15 cellular contexts compared by ENCODE assay signal in genomic region chr2:228401065-228401912, GRCh38.
DNase-seq lines count a peak whose midpoint lies in the region; ATAC-seq and TF ChIP-seq lines count a peak whose summit lies in the region.
"Had no signal": no experiment of that assay in that cellular context is flagged by ENCODE, and none has a peak within 500 bp of the region (broad histone marks: within the 10 kb centered on the region; RNA-seq: fewer than 3 reads in every experiment).

No MANE protein-coding gene starts in this region.

- no peaks in the 10 kb centered on the region for H3K4me1 ChIP-seq in SK-N-SH (ENCODE audit: control insufficient read depth in 1 of 2, insufficient read depth in 2 of 2, low read depth in 1 of 2, low read length in 1 of 2)
- H3K4me1 ChIP-seq: foreskin keratinocyte, thyroid gland had no signal

- H3K9ac ChIP-seq in SK-N-SH = no peak overlapping the region

- WGBS in SK-N-SH (ENCODE audit: low lambda C conversion rate) = 32% methylated on average over 3 of the region's 3 CpGs

- no peaks in the 10 kb centered on the region for H3K36me3 ChIP-seq in SK-N-SH (replicated peaks in 1 of 2; ENCODE audit: control insufficient read depth in 1 of 2, insufficient read depth in 2 of 2, low read length in 1 of 2)
- no peaks in the 10 kb centered on the region for H3K36me3 ChIP-seq in MG63
- H3K36me3 ChIP-seq: thyroid gland had no signal

- H3K4me2 ChIP-seq in SK-N-SH = no peak overlapping the region

- ATAC-seq in SK-N-SH treated with all-trans-retinoic acid at 6 μM for 48 hours (no peak), HG03342 (IDR thresholded peaks at IDR 0.05; ENCODE audit: unreplicated experiment) (peak; percentile 78), HG02763 (IDR thresholded peaks at IDR 0.05; ENCODE audit: unreplicated experiment) (no peak)
- ATAC-seq: foreskin keratinocyte had no signal

- H3K9me2 ChIP-seq in SK-N-SH = no peaks in the 10 kb centered on the region

- no peak for DNase-seq in SK-N-SH
- peak; percentile 1 for DNase-seq in SKM-1 (lab: John Stamatoyannopoulos, UW; ENCODE audit: unreplicated experiment)
- no peak for DNase-seq in MG63
- DNase-seq in EL = no peak
- DNase-seq in NCI-H128 (lab: John Stamatoyannopoulos, UW; ENCODE audit: unreplicated experiment) = no peak
- DNase-seq: activated naive CD8-positive, alpha-beta T cell treated with anti-CD3 and anti-CD28 coated beads for 36 hours; DMS79 treated with DMSO at 0.1 percent for 48 hours; foreskin keratinocyte; NCI-H1694; thyroid gland had no signal

- no peaks in the 10 kb centered on the region for H4K20me1 ChIP-seq in SK-N-SH (ENCODE audit: insufficient read depth)

- CTCF ChIA-PET in SK-N-SH (lab: Yijun Ruan, JAX) = no interaction called here

- H2AFZ ChIP-seq in SK-N-SH (ENCODE audit: low read depth) = no peak overlapping the region

- TF ChIP-seq EP300 in SK-N-SH (IDR thresholded peaks at IDR 0.05; ENCODE audit: borderline replicate concordance in 1 of 2, low read depth in 1 of 2, low read length in 1 of 2) = no peak

- no peak overlapping the region for H3K27ac ChIP-seq in SK-N-SH (ENCODE audit: low read depth in 2 of 2, low read length in 1 of 2)
- H3K27ac ChIP-seq: foreskin keratinocyte, HL-60, skin epidermis, thyroid gland had no signal

- no peak overlapping the region for H3K4me3 ChIP-seq in SK-N-SH (ENCODE audit: low read depth in 2 of 2, low read length in 1 of 2)
- no peak overlapping the region for H3K4me3 ChIP-seq in MG63
- H3K4me3 ChIP-seq: skin epidermis, thyroid gland had no signal

- no peaks in the 10 kb centered on the region for H3K79me2 ChIP-seq in SK-N-SH (ENCODE audit: insufficient read depth)

- no peaks in the 10 kb centered on the region for H3K27me3 ChIP-seq in SK-N-SH (ENCODE audit: insufficient read depth)
- H3K27me3 ChIP-seq in MG63 = no peaks in the 10 kb centered on the region
- H3K27me3 ChIP-seq: foreskin keratinocyte, thyroid gland had no signal

- POLR2A ChIA-PET in SK-N-SH (lab: Yijun Ruan, JAX) = no interaction called here

- TF ChIP-seq RAD21 in SK-N-SH (IDR thresholded peaks at IDR 0.05; ENCODE audit: low read length) = 0 out of 2 replicates have a peak, but pooled peaks have one; percentile 12

- no peaks in the 10 kb centered on the region for H3F3A ChIP-seq in SK-N-SH (replicated peaks; ENCODE audit: insufficient read depth)

- no peaks in the 10 kb centered on the region for H3K9me3 ChIP-seq in SK-N-SH
- H3K9me3 ChIP-seq in MG63 = no peaks in the 10 kb centered on the region
- H3K9me3 ChIP-seq: thyroid gland had no signal

- TF ChIP-seq CTCF in SK-N-SH (IDR thresholded peaks at IDR 0.05) = no peak

TF ChIP-seq in SK-N-SH, 30 proteins besides CTCF, POLR2A, EP300 and RAD21 (continues in another document):
- TF ChIP-seq POLR2AphosphoS5 (IDR thresholded peaks at IDR 0.05; ENCODE audit: low read depth, low read length) (no peak), PBX3 (IDR thresholded peaks at IDR 0.05) (no peak), SIN3A (IDR thresholded peaks at IDR 0.05; ENCODE audit: borderline replicate concordance, low read depth, low read length) (no peak), TCF12 (IDR thresholded peaks at IDR 0.05) (no peak), FOXJ3 (CRISPR knock-in tag; IDR thresholded peaks at IDR 0.05) (no peak), FOXM1 (IDR thresholded peaks at IDR 0.05; ENCODE audit: low read depth) (no peak), MEF2A (IDR thresholded peaks at IDR 0.05; ENCODE audit: borderline replicate concordance, low read depth) (no peak), REST (IDR thresholded peaks at IDR 0.05; ENCODE audit: low read depth, low read length) (no peak), TEAD4 (IDR thresholded peaks at IDR 0.05; ENCODE audit: borderline replicate concordance, insufficient read depth) (no peak), RXRA (IDR thresholded peaks at IDR 0.05; ENCODE audit: borderline replicate concordance, low read depth) (no peak), RCOR1 (IDR thresholded peaks at IDR 0.05; ENCODE audit: low read length) (no peak), NFIC (IDR thresholded peaks at IDR 0.05; ENCODE audit: borderline replicate concordance) (no peak)

TF ChIP-seq in SK-N-SH treated with all-trans-retinoic acid at 6 μM for 48 hours, 23 proteins besides CTCF, POLR2A, EP300 and RAD21:
- TF ChIP-seq POU6F1 (CRISPR knock-in tag; IDR thresholded peaks at IDR 0.05; ENCODE audit: borderline replicate concordance, low read depth) (no peak), ESRRG (CRISPR knock-in tag; IDR thresholded peaks at IDR 0.05) (no peak), CSDC2 (CRISPR knock-in tag; IDR thresholded peaks at IDR 0.05) (no peak), ZNF565 (CRISPR knock-in tag; conservative IDR thresholded peaks at IDR 0.05; ENCODE audit: low read depth) (no peak), ZFP30 (CRISPR knock-in tag; IDR thresholded peaks at IDR 0.05) (no peak), TCF4 (CRISPR knock-in tag; IDR thresholded peaks at IDR 0.05; ENCODE audit: borderline replicate concordance) (no peak), ZNF70 (CRISPR knock-in tag; IDR thresholded peaks at IDR 0.05) (no peak), TOX (CRISPR knock-in tag; IDR thresholded peaks at IDR 0.05; ENCODE audit: borderline replicate concordance) (no peak), SNAI2 (CRISPR knock-in tag; IDR thresholded peaks at IDR 0.05) (no peak), ZFP3 (CRISPR knock-in tag; IDR thresholded peaks at IDR 0.05) (no peak), ZNF8 (CRISPR knock-in tag; IDR thresholded peaks at IDR 0.05) (no peak), PATZ1 (CRISPR knock-in tag; IDR thresholded peaks at IDR 0.05; ENCODE audit: borderline replicate concordance) (no peak), BACH2 (CRISPR knock-in tag; IDR thresholded peaks at IDR 0.05; ENCODE audit: borderline replicate concordance) (no peak), TSHZ2 (CRISPR knock-in tag; IDR thresholded peaks at IDR 0.05) (no peak), ZC3H10 (CRISPR knock-in tag; IDR thresholded peaks at IDR 0.05) (no peak)
